ENCODE assay signal across 8 cellular contexts in the genomic region with DNA sequence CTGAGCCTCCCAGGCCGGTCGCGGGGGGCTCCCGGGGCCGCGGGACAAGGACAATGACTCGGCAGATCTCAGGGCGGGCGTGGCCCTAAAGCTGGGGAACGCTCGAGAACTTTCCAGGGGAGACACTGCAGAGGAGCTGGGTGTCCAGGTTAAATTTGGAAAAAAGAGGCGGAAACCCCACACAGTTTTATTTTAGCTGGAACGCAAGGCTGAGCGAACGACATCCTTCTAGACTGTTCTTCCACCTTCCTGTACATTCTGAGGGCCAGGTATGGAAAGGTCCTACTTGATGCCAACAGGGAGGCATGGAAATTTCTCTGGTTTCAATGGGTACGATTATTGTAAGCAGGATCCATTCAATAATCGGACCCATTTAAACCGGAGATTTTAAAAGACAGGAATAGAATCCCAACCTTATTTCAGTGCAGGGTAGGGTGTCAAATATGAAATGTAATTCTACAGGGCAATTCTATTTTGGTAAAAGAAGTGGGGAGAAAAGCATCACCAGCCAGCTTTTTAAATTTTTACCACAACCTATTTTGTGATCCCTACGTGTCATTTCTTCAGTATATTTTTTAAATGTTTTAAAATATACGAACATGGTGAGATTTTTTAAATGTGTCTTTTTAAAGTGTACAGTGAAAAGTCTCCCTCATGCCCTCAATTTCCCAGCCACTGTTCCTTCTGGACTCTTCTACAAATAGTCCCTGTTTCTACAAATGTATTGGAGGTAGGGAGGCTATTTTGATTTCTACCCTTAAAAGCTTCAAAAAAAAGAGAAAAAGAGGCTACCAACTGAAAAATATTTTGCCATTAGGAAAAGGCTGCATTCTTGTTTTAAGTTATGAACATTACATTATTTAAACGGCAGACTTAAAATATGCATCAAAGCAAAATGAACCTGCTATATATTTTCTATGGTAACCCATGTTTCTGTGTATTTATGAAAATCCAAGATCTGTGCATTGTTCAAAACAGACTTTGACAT. TPM values are rescaled to one million over a fixed set of nuclear protein-coding genes. Genes with fewer than 3 reads are reported as not detected.
DNase-seq lines count a peak whose midpoint lies in the region; ATAC-seq and TF ChIP-seq lines count a peak whose summit lies in the region.

No MANE protein-coding gene starts in this region.

- peak overlapping the region; percentile 100 for H3K4me3 ChIP-seq in parathyroid adenoma (ENCODE audit: low read depth, low read length)

- H2AFZ ChIP-seq in parathyroid adenoma, result peak overlapping the region; percentile 99

- CTCF ChIA-PET in Calu3 (lab: Charles Lee), result interaction anchor here (1.1 to 5.9 kb wide), 3 partner anchors 9 to 24 kb away, joined by 5 to 62 read pairs (median 6); no protein-coding TSS in a partner anchor
- CTCF ChIA-PET in activated CD4-positive, alpha-beta memory T cell treated with anti-CD3 and anti-CD28 coated beads for 36 hours (lab: Charles Lee), result interaction anchor here (0.8 to 8.5 kb wide), 4 partner anchors 10 to 25 kb away, joined by 3 to 132 read pairs (median 36); no protein-coding TSS in a partner anchor

- intact Hi-C loops in Calu3 (cut with micrococcal nuclease; ENCODE audit: unreplicated experiment), result no loop called here
- intact Hi-C loops in activated CD4-positive, alpha-beta memory T cell treated with anti-CD3 and anti-CD28 coated beads for 36 hours (cut with micrococcal nuclease), result loop anchor here (5.0 to 10.0 kb wide), 3 partner anchors 351 to 1478 kb away; partner anchors contain the start of genes NCOR2 and RILPL2

- peak overlapping the region; percentile 90 for H3K4me2 ChIP-seq in parathyroid adenoma (ENCODE audit: low read length)

- peaks cover 96% of the 10 kb centered on the region for H3K36me3 Mint-ChIP-seq in Calu3 (ENCODE audit: insufficient read depth, unreplicated experiment)
- H3K36me3 Mint-ChIP-seq in activated CD4-positive, alpha-beta memory T cell treated with anti-CD3 and anti-CD28 coated beads for 36 hours, result peaks cover 37% of the 10 kb centered on the region

- H3K27ac ChIP-seq in parathyroid adenoma, result peak overlapping the region; percentile 100

- peak; percentile 67 for DNase-seq in Calu3
- no peak for DNase-seq in activated CD4-positive, alpha-beta memory T cell treated with anti-CD3 and anti-CD28 coated beads for 36 hours
- DNase-seq in globus pallidus (ENCODE audit: low spot score), result peak; percentile 82
- DNase-seq in DMS79 treated with DMSO at 0.1 percent for 48 hours (lab: John Stamatoyannopoulos, UW), result no peak
- DNase-seq in activated gamma-delta T cell treated with Interleukin-2 at 50 U/mL for 16 hours, result no peak

- H3K9me3 Mint-ChIP-seq in Calu3 (ENCODE audit: low read depth, unreplicated experiment), result no peaks in the 10 kb centered on the region
- H3K9me3 Mint-ChIP-seq in activated CD4-positive, alpha-beta memory T cell treated with anti-CD3 and anti-CD28 coated beads for 36 hours, result no peaks in the 10 kb centered on the region

- no peaks in the 10 kb centered on the region for H3K36me3 ChIP-seq in parathyroid adenoma (ENCODE audit: control insufficient read depth, insufficient read depth, low read length)

- H3K9me3 ChIP-seq in parathyroid adenoma (ENCODE audit: control insufficient read depth, low read length), result no peaks in the 10 kb centered on the region

- ATAC-seq in HG02642 (IDR thresholded peaks at IDR 0.05; ENCODE audit: poor library complexity, unreplicated experiment) (peak; percentile 17), GM19351 (IDR thresholded peaks at IDR 0.05; ENCODE audit: unreplicated experiment) (no peak)

- H3K9ac ChIP-seq in parathyroid adenoma, result no peak overlapping the region

- no peaks in the 10 kb centered on the region for H3K27me3 ChIP-seq in parathyroid adenoma (ENCODE audit: control insufficient read depth, insufficient read depth, low read length)

- TF ChIP-seq CTCF in Calu3 (IDR thresholded peaks at IDR 0.05; ENCODE audit: unreplicated experiment), result no peak
- no peak for TF ChIP-seq CTCF in parathyroid adenoma (IDR thresholded peaks at IDR 0.05)

- H3K4me3 Mint-ChIP-seq in Calu3 (ENCODE audit: low read depth, unreplicated experiment), result peak overlapping the region; percentile 98
- peak overlapping the region; percentile 100 for H3K4me3 Mint-ChIP-seq in activated CD4-positive, alpha-beta memory T cell treated with anti-CD3 and anti-CD28 coated beads for 36 hours

- POLR2A ChIA-PET in activated CD4-positive, alpha-beta memory T cell treated with anti-CD3 and anti-CD28 coated beads for 36 hours (lab: Charles Lee), result interaction anchor here (0.6 to 9.7 kb wide), 6 partner anchors 7 to 23 kb away, joined by 3 to 137 read pairs (median 5); no protein-coding TSS in a partner anchor

- peaks cover 21% of the 10 kb centered on the region for H3K79me2 ChIP-seq in parathyroid adenoma

- peaks cover 30% of the 10 kb centered on the region for H3K4me1 ChIP-seq in parathyroid adenoma

- peaks cover 71% of the 10 kb centered on the region for H3K4me1 Mint-ChIP-seq in Calu3 (ENCODE audit: low read depth, unreplicated experiment)
- peaks cover 88% of the 10 kb centered on the region for H3K4me1 Mint-ChIP-seq in activated CD4-positive, alpha-beta memory T cell treated with anti-CD3 and anti-CD28 coated beads for 36 hours (ENCODE audit: low read depth)

- peak overlapping the region; percentile 100 for H3K27ac Mint-ChIP-seq in Calu3 (ENCODE audit: unreplicated experiment)
- H3K27ac Mint-ChIP-seq in activated CD4-positive, alpha-beta memory T cell treated with anti-CD3 and anti-CD28 coated beads for 36 hours, result peak overlapping the region; percentile 100

- H3K27me3 Mint-ChIP-seq in Calu3 (ENCODE audit: unreplicated experiment), result peaks cover 13% of the 10 kb centered on the region
- H3K27me3 Mint-ChIP-seq in activated CD4-positive, alpha-beta memory T cell treated with anti-CD3 and anti-CD28 coated beads for 36 hours, result peaks cover 12% of the 10 kb centered on the region

- BruUV-seq in Calu3 (replicated peaks; lab: Mats Ljungman, UMichigan), result TSS peak; percentile 81

RNA-seq across cellular contexts. Expression of gene UBC, which starts 1.1 kb away (rescaled TPM):
- 1,247 and 1,434 TPM in 2 replicates for total RNA-seq in Calu3 (2022)
- total RNA-seq in activated CD4-positive, alpha-beta memory T cell treated with anti-CD3 and anti-CD28 coated beads for 36 hours, result 100 to 1,000 TPM; 940 to 950 TPM

RNA-seq across cellular contexts. Expression of gene SCARB1, which starts 51.9 kb away (rescaled TPM):
- total RNA-seq in Calu3 (2022), result 51.6 and 57.5 TPM in 2 replicates
- total RNA-seq in activated CD4-positive, alpha-beta memory T cell treated with anti-CD3 and anti-CD28 coated beads for 36 hours, result 10 to 100 TPM; 11.4 to 12.8 TPM

Comparison
In these comparisons a context has a peak if more than half of its experiments do, and no peak if none do; other contexts are left out.
1. DNase-seq: peak in Calu3 (single experiment) and globus pallidus (single experiment); none in activated CD4-positive, alpha-beta memory T cell treated with anti-CD3 and anti-CD28 coated beads for 36 hours (single experiment), DMS79 treated with DMSO at 0.1 percent for 48 hours (single experiment) and activated gamma-delta T cell treated with Interleukin-2 at 50 U/mL for 16 hours (single experiment).